ENCODE assay signal across 29 cellular contexts in the genomic region with DNA sequence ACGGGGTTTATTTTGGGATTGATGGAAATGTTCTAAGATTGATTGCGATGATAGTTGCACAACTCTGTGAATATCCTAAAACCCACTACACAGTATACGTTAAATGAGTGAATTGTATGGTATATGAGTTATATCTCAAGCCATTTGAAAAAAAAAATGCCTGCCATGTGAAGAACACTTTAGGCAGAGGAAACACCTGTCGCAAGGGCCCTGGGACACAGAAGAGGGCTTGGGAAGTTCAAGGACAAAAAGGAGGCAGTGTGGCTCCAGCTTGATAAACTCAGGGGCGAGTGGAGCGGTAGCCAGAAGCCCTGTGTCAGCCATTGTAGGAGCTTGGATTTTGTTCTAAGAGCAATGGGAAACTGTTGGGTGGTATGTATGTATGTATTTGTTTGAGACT. TPM values are rescaled to one million over a fixed set of nuclear protein-coding genes. Genes with fewer than 3 reads are reported as not detected.
DNase-seq lines count a peak whose midpoint lies in the region; ATAC-seq and TF ChIP-seq lines count a peak whose summit lies in the region.
"Had no signal": no experiment of that assay in that cellular context is flagged by ENCODE, and none has a peak within 500 bp of the region (broad histone marks: within the 10 kb centered on the region; RNA-seq: fewer than 3 reads in every experiment).

No MANE protein-coding gene starts in this region.

- no peak for DNase-seq in T-helper 2 cell treated with Interferon-gamma antibody and Interleukin-4, amounts not matched to agents 5 μg/mL and 100 μg/mL, for 36 hours (ENCODE audit: low spot score)
- DNase-seq in T-helper 2 cell, result no peak
- DNase-seq in CD8-positive, alpha-beta T cell, result no peak
- DNase-seq in activated CD8-positive, alpha-beta T cell treated with anti-CD3 and anti-CD28 coated beads, Interleukin-2, amount 10 ng/mL, durations not matched to agents 7 days and 5 days, result no peak
- no peak for DNase-seq in naive B cell
- DNase-seq in GM10248 (ENCODE audit: extremely low spot score), result no peak
- DNase-seq in substantia nigra (lab: John Stamatoyannopoulos, UW), result no peak
- no peak for DNase-seq in BE2C
- DNase-seq: 8988T; amygdala; foreskin fibroblast; GDM1; islet precursor cell; MG63; NCI-H1694; NCI-H748 treated with DMSO at 0.1 percent for 48 hours; PC-3; stimulated activated naive CD4-positive, alpha-beta T cell treated with Interleukin-2 at 50 U/mL for 16 hours; T1000 had no signal

- H3K9me3 Mint-ChIP-seq in T-helper 2 cell treated with Interferon-gamma antibody and Interleukin-4, amounts not matched to agents 5 μg/mL and 100 μg/mL, for 36 hours, result no peaks in the 10 kb centered on the region
- H3K9me3 Mint-ChIP-seq in CD8-positive, alpha-beta T cell, result no peaks in the 10 kb centered on the region
- no peaks in the 10 kb centered on the region for H3K9me3 Mint-ChIP-seq in activated CD8-positive, alpha-beta T cell treated with anti-CD3 and anti-CD28 coated beads, Interleukin-2, amount 10 ng/mL, durations not matched to agents 7 days and 5 days (ENCODE audit: insufficient read depth)
- H3K9me3 Mint-ChIP-seq in naive B cell, result no peaks in the 10 kb centered on the region
- H3K9me3 Mint-ChIP-seq: type B pancreatic cell had no signal

- peak overlapping the region; percentile 94 for H3K4me3 ChIP-seq in CD8-positive, alpha-beta T cell (ENCODE audit: low read depth, low read length)
- no peak overlapping the region for H3K4me3 ChIP-seq in BE2C (ENCODE audit: low read depth, low read length)
- H3K4me3 ChIP-seq: cardiac muscle cell, hepatocyte, lung, MG63 had no signal

- H3K4me3 Mint-ChIP-seq in T-helper 2 cell treated with Interferon-gamma antibody and Interleukin-4, amounts not matched to agents 5 μg/mL and 100 μg/mL, for 36 hours, result peak overlapping the region; percentile 100
- peak overlapping the region; percentile 98 for H3K4me3 Mint-ChIP-seq in CD8-positive, alpha-beta T cell
- H3K4me3 Mint-ChIP-seq in activated CD8-positive, alpha-beta T cell treated with anti-CD3 and anti-CD28 coated beads, Interleukin-2, amount 10 ng/mL, durations not matched to agents 7 days and 5 days, result peak overlapping the region; percentile 99
- H3K4me3 Mint-ChIP-seq in naive B cell, result peak overlapping the region; percentile 60 to 99 (median 98)
- H3K4me3 Mint-ChIP-seq: type B pancreatic cell had no signal

- intact Hi-C loops in CD8-positive, alpha-beta T cell (cut with DNase I, micrococcal nuclease), result loop anchor here in 1 of 2 experiments (5.0 kb wide), 1 partner anchor 125 kb away; the partner anchor contains the start of gene SPAG4

- H3K27me3 ChIP-seq in CD8-positive, alpha-beta T cell (ENCODE audit: insufficient read depth, low read length), result no peaks in the 10 kb centered on the region
- H3K27me3 ChIP-seq in BE2C, result no peaks in the 10 kb centered on the region
- H3K27me3 ChIP-seq: cardiac muscle cell, hepatocyte, MG63 had no signal

- no peaks in the 10 kb centered on the region for H3K9me3 ChIP-seq in CD8-positive, alpha-beta T cell (ENCODE audit: low read length)
- no peaks in the 10 kb centered on the region for H3K9me3 ChIP-seq in BE2C
- H3K9me3 ChIP-seq: MG63 had no signal

- POLR2A ChIA-PET in CD8-positive, alpha-beta T cell (lab: Charles Lee), result interaction anchor here (0.6 kb wide), 1 partner anchor 25 kb away, joined by 3 read pairs; no protein-coding TSS in a partner anchor
- POLR2A ChIA-PET in activated CD8-positive, alpha-beta T cell treated with anti-CD3 and anti-CD28 coated beads, Interleukin-2, amount 10 ng/mL, durations not matched to agents 7 days and 5 days (lab: Charles Lee), result interaction anchor here (1.1 to 3.8 kb wide), 5 partner anchors 10 to 461 kb away, joined by 3 to 40 read pairs (median 23); partner anchors contain the start of genes CEP250, SCAND1 and SPAG4
- POLR2A ChIA-PET in GM10248 (lab: Yijun Ruan, JAX), result no interaction called here

- H3K27ac Mint-ChIP-seq in T-helper 2 cell treated with Interferon-gamma antibody and Interleukin-4, amounts not matched to agents 5 μg/mL and 100 μg/mL, for 36 hours, result peak overlapping the region; percentile 100
- peak overlapping the region; percentile 99 for H3K27ac Mint-ChIP-seq in CD8-positive, alpha-beta T cell
- peak overlapping the region; percentile 99 for H3K27ac Mint-ChIP-seq in activated CD8-positive, alpha-beta T cell treated with anti-CD3 and anti-CD28 coated beads, Interleukin-2, amount 10 ng/mL, durations not matched to agents 7 days and 5 days
- peak overlapping the region in 4 of 6 donors; percentile 5 to 78 (median 43) for H3K27ac Mint-ChIP-seq in naive B cell
- H3K27ac Mint-ChIP-seq: type B pancreatic cell had no signal

- ATAC-seq in CD8-positive, alpha-beta T cell, result no peak
- ATAC-seq in activated CD8-positive, alpha-beta T cell treated with anti-CD3 and anti-CD28 coated beads, Interleukin-2, amount 10 ng/mL, durations not matched to agents 7 days and 5 days, result no peak
- no peak for ATAC-seq in naive B cell (ENCODE audit: low read depth in 2 of 2)
- ATAC-seq: PC-3, sciatic nerve had no signal

- CTCF ChIA-PET in CD8-positive, alpha-beta T cell (lab: Charles Lee), result interaction anchor here (0.6 to 3.6 kb wide), 4 partner anchors 13 to 134 kb away, joined by 3 to 18 read pairs (median 6); no protein-coding TSS in a partner anchor
- CTCF ChIA-PET in activated CD8-positive, alpha-beta T cell treated with anti-CD3 and anti-CD28 coated beads, Interleukin-2, amount 10 ng/mL, durations not matched to agents 7 days and 5 days (lab: Charles Lee), result interaction anchor here (0.7 to 1.5 kb wide), 4 partner anchors 25 to 109 kb away, joined by 3 to 4 read pairs (median 3); no protein-coding TSS in a partner anchor
- CTCF ChIA-PET in GM10248 (lab: Yijun Ruan, JAX), result interaction anchor here (1.1 to 3.3 kb wide), 6 partner anchors 12 to 112 kb away, joined by 3 to 15 read pairs (median 6); no protein-coding TSS in a partner anchor

- H3K36me3 Mint-ChIP-seq in T-helper 2 cell treated with Interferon-gamma antibody and Interleukin-4, amounts not matched to agents 5 μg/mL and 100 μg/mL, for 36 hours (ENCODE audit: low read depth), result peaks cover 68% of the 10 kb centered on the region
- peaks cover 79% of the 10 kb centered on the region for H3K36me3 Mint-ChIP-seq in CD8-positive, alpha-beta T cell
- peaks cover 72% of the 10 kb centered on the region for H3K36me3 Mint-ChIP-seq in activated CD8-positive, alpha-beta T cell treated with anti-CD3 and anti-CD28 coated beads, Interleukin-2, amount 10 ng/mL, durations not matched to agents 7 days and 5 days (ENCODE audit: low read depth)
- peaks cover 8 to 23% of the 10 kb centered on the region in 2 donors for H3K36me3 Mint-ChIP-seq in naive B cell

- H3K36me3 ChIP-seq in CD8-positive, alpha-beta T cell (ENCODE audit: insufficient read depth, low read length), result peaks cover 39% of the 10 kb centered on the region
- H3K36me3 ChIP-seq in BE2C, result peaks cover 47% of the 10 kb centered on the region

- no peak for TF ChIP-seq CTCF in CD8-positive, alpha-beta T cell (IDR thresholded peaks at IDR 0.05)
- TF ChIP-seq CTCF in GM10248 (IDR thresholded peaks at IDR 0.05; ENCODE audit: control extremely low read depth, extremely low read depth, low read depth, missing control alignments), result no peak
- TF ChIP-seq CTCF in BE2C (IDR thresholded peaks at IDR 0.05; ENCODE audit: low read depth, low read length), result no peak

- H3K4me1 ChIP-seq in CD8-positive, alpha-beta T cell (ENCODE audit: insufficient read depth, low read length), result peaks cover 46% of the 10 kb centered on the region
- H3K4me1 ChIP-seq in BE2C, result no peaks in the 10 kb centered on the region
- H3K4me1 ChIP-seq: parathyroid adenoma had no signal

- no peak overlapping the region for H3K27ac ChIP-seq in CD8-positive, alpha-beta T cell (ENCODE audit: low read depth, low read length)
- H3K27ac ChIP-seq in substantia nigra (ENCODE audit: low read depth, low read length, poor library complexity, severe bottlenecking), result no peak overlapping the region
- H3K27ac ChIP-seq: cardiac muscle cell, epithelial cell of prostate, hepatocyte, parathyroid adenoma had no signal

- H3K27me3 Mint-ChIP-seq in T-helper 2 cell treated with Interferon-gamma antibody and Interleukin-4, amounts not matched to agents 5 μg/mL and 100 μg/mL, for 36 hours (ENCODE audit: low read depth), result no peaks in the 10 kb centered on the region
- H3K27me3 Mint-ChIP-seq in CD8-positive, alpha-beta T cell (ENCODE audit: low read depth), result no peaks in the 10 kb centered on the region
- no peaks in the 10 kb centered on the region for H3K27me3 Mint-ChIP-seq in activated CD8-positive, alpha-beta T cell treated with anti-CD3 and anti-CD28 coated beads, Interleukin-2, amount 10 ng/mL, durations not matched to agents 7 days and 5 days (ENCODE audit: low read depth)
- H3K27me3 Mint-ChIP-seq in naive B cell, result no peaks in the 10 kb centered on the region
- H3K27me3 Mint-ChIP-seq: type B pancreatic cell had no signal

- peaks cover 36% of the 10 kb centered on the region for H3K4me1 Mint-ChIP-seq in T-helper 2 cell treated with Interferon-gamma antibody and Interleukin-4, amounts not matched to agents 5 μg/mL and 100 μg/mL, for 36 hours (ENCODE audit: low read depth)
- H3K4me1 Mint-ChIP-seq in CD8-positive, alpha-beta T cell (ENCODE audit: low read depth), result peaks cover 57% of the 10 kb centered on the region
- H3K4me1 Mint-ChIP-seq in activated CD8-positive, alpha-beta T cell treated with anti-CD3 and anti-CD28 coated beads, Interleukin-2, amount 10 ng/mL, durations not matched to agents 7 days and 5 days (ENCODE audit: low read depth), result peaks cover 49% of the 10 kb centered on the region
- peaks cover 54 to 68% (median 56%) of the 10 kb centered on the region in 3 donors for H3K4me1 Mint-ChIP-seq in naive B cell

RNA-seq across cellular contexts. Expression of gene CEP250, which starts 37.0 kb away (rescaled TPM):
- 10 to 100 TPM; 33.4 to 34.4 TPM for total RNA-seq in CD8-positive, alpha-beta T cell
- 10 to 100 TPM; 72.1 to 74.5 TPM for total RNA-seq in activated CD8-positive, alpha-beta T cell treated with anti-CD3 and anti-CD28 coated beads, Interleukin-2, amount 10 ng/mL, durations not matched to agents 7 days and 5 days
- 10 to 100 TPM in 1 of 6 donors, 1 to 10 TPM in 4, not detected in 1; 3.4 to 20.5 (median 5.2) TPM for polyA plus RNA-seq in naive B cell (ENCODE audit: low read depth in 6 of 6)
- 25.7 TPM for polyA plus RNA-seq in BE2C (2012; ENCODE audit: insufficient read depth, insufficient read length, low read depth)

RNA-seq across cellular contexts. Expression of gene C20orf173, which starts 37.1 kb away (rescaled TPM):
- total RNA-seq in CD8-positive, alpha-beta T cell, result not detected
- not detected for total RNA-seq in activated CD8-positive, alpha-beta T cell treated with anti-CD3 and anti-CD28 coated beads, Interleukin-2, amount 10 ng/mL, durations not matched to agents 7 days and 5 days
- polyA plus RNA-seq in naive B cell (ENCODE audit: low read depth in 6 of 6), result not detected
- not detected for polyA plus RNA-seq in BE2C (2012; ENCODE audit: insufficient read depth, insufficient read length, low read depth)
- total RNA-seq: cardiac muscle cell, dermis microvascular lymphatic vessel endothelial cell, H4, hepatocyte, lung, PC-3, sciatic nerve had no signal
- polyA plus RNA-seq: BJ, cardiac muscle cell, hepatocyte, lung had no signal

RNA-seq across cellular contexts. Expression of gene ERGIC3, which starts 49.5 kb away (rescaled TPM):
- 100 to 1,000 TPM; 149 TPM for total RNA-seq in CD8-positive, alpha-beta T cell
- 100 to 1,000 TPM; 114 to 122 TPM for total RNA-seq in activated CD8-positive, alpha-beta T cell treated with anti-CD3 and anti-CD28 coated beads, Interleukin-2, amount 10 ng/mL, durations not matched to agents 7 days and 5 days
- 100 to 1,000 TPM; 103 to 141 (median 117) TPM for polyA plus RNA-seq in naive B cell (ENCODE audit: low read depth in 6 of 6)
- 290 TPM for polyA plus RNA-seq in BE2C (2012; ENCODE audit: insufficient read depth, insufficient read length, low read depth)

RNA-seq across cellular contexts. Expression of gene GDF5, which starts 54.3 kb away (rescaled TPM):
- not detected for total RNA-seq in CD8-positive, alpha-beta T cell
- total RNA-seq in activated CD8-positive, alpha-beta T cell treated with anti-CD3 and anti-CD28 coated beads, Interleukin-2, amount 10 ng/mL, durations not matched to agents 7 days and 5 days, result not detected
- not detected for polyA plus RNA-seq in naive B cell (ENCODE audit: low read depth in 6 of 6)
- not detected for polyA plus RNA-seq in BE2C (2012; ENCODE audit: insufficient read depth, insufficient read length, low read depth)
- total RNA-seq: dermis microvascular lymphatic vessel endothelial cell, PC-3 had no signal

Comparison
In these comparisons a context has a peak if more than half of its experiments do, and no peak if none do; other contexts are left out.
1. H3K27ac Mint-ChIP-seq: peak in every context shown above with its lines; median percentile 100 in T-helper 2 cell treated with Interferon-gamma antibody and Interleukin-4, amounts not matched to agents 5 μg/mL and 100 μg/mL, for 36 hours; 99 in CD8-positive, alpha-beta T cell; 99 in activated CD8-positive, alpha-beta T cell treated with anti-CD3 and anti-CD28 coated beads, Interleukin-2, amount 10 ng/mL, durations not matched to agents 7 days and 5 days; 43 in naive B cell.